Comparison of ENCODE assay signal across 8 cellular contexts in genomic region chr4:41887821-41888699, GRCh38. TPM values are rescaled to one million over a fixed set of nuclear protein-coding genes. Genes with fewer than 3 reads are reported as not detected.
DNase-seq lines count a peak whose midpoint lies in the region; ATAC-seq and TF ChIP-seq lines count a peak whose summit lies in the region.

No MANE protein-coding gene starts in this region.

- ATAC-seq in upper lobe of right lung: no peak

- H3K27ac ChIP-seq in liver (ENCODE audit: low read depth in 1 of 2, low read length in 2 of 2) (no peak overlapping the region), upper lobe of right lung (no peak overlapping the region)

- H3K27me3 ChIP-seq in liver (ENCODE audit: control insufficient read depth in 4 of 4, insufficient read depth in 4 of 4, low read length in 3 of 4) (no peaks in the 10 kb centered on the region), upper lobe of right lung (peaks cover 37% of the 10 kb centered on the region)

- H3K36me3 ChIP-seq in liver (ENCODE audit: control insufficient read depth in 4 of 4, insufficient read depth in 3 of 4, low read depth in 1 of 4, low read length in 3 of 4): no peaks in the 10 kb centered on the region
- H3K36me3 ChIP-seq in upper lobe of right lung: no peaks in the 10 kb centered on the region

- H3K9me3 ChIP-seq in liver (ENCODE audit: control insufficient read depth in 4 of 4, low read length in 3 of 4): no peaks in the 10 kb centered on the region
- H3K9me3 ChIP-seq in upper lobe of right lung: no peaks in the 10 kb centered on the region

- no peak overlapping the region for H3K4me3 ChIP-seq in GM12865 (ENCODE audit: low read depth, low read length)
- H3K4me3 ChIP-seq in astrocyte of the spinal cord (ENCODE audit: low read depth, low read length): no peak overlapping the region
- no peak overlapping the region for H3K4me3 ChIP-seq in liver (ENCODE audit: low read depth in 1 of 3, low read length in 3 of 3)
- H3K4me3 ChIP-seq in upper lobe of right lung: no peak overlapping the region

- intact Hi-C loops in upper lobe of right lung (cut with DNase I): loop anchor here (10.0 kb wide), 1 partner anchor 193 kb away; no protein-coding TSS in a partner anchor

- WGBS in liver: 3% methylated on average over 3 of the region's 3 CpGs

- peak; percentile 87 for TF ChIP-seq CTCF in AG09319 (IDR thresholded peaks at IDR 0.05; ENCODE audit: low read depth, low read length)
- TF ChIP-seq CTCF in GM12865 (IDR thresholded peaks at IDR 0.05; ENCODE audit: insufficient read depth, low read depth, low read length, missing control alignments): peak; percentile 67
- TF ChIP-seq CTCF in astrocyte of the spinal cord (IDR thresholded peaks at IDR 0.05; ENCODE audit: low read depth, low read length): peak; percentile 85
- peak; percentile 91 for TF ChIP-seq CTCF in liver (IDR thresholded peaks at IDR 0.05; ENCODE audit: low read depth, low read length, missing input control)
- peak; percentile 93 for TF ChIP-seq CTCF in upper lobe of right lung (IDR thresholded peaks at IDR 0.05)

- TF ChIP-seq RAD21 in liver (IDR thresholded peaks at IDR 0.05): peak; percentile 90 to 93

- H3K9ac ChIP-seq in liver (ENCODE audit: low read depth in 1 of 2, low read length in 2 of 2): no peak overlapping the region

- in situ Hi-C loops in astrocyte of the spinal cord (cut with HindIII; ENCODE audit: low sequenced_read_pairs): no loop called here

- DNase-seq in AG09319 (ENCODE audit: extremely low read depth, low read depth) (peak; percentile 10), GM12865 (ENCODE audit: low read depth) (peak; percentile 66), NCI-H82 treated with DMSO at 0.1 percent for 48 hours (lab: John Stamatoyannopoulos, UW; ENCODE audit: unreplicated experiment) (peak; percentile 56), astrocyte of the spinal cord (ENCODE audit: low read depth, low spot score) (peak; percentile 62), upper lobe of right lung (no peak), UCSD-AML1 (lab: John Stamatoyannopoulos, UW; ENCODE audit: unreplicated experiment) (no peak), HuH-7 (ENCODE audit: low spot score) (no peak)

- H3K4me1 ChIP-seq in liver (ENCODE audit: control insufficient read depth in 4 of 4, insufficient read depth in 4 of 4, low read length in 3 of 4) (peaks cover 2 to 46% (median 39%) of the 10 kb centered on the region in 4 donors), upper lobe of right lung (no peaks in the 10 kb centered on the region)

TF ChIP-seq in liver, 16 proteins besides CTCF, POLR2A, EP300 and RAD21:
- TF ChIP-seq ZBTB33 (IDR thresholded peaks at IDR 0.05) (no peak), YY1 (IDR thresholded peaks at IDR 0.05) (no peak), JUND (IDR thresholded peaks at IDR 0.05) (no peak), SP1 (IDR thresholded peaks at IDR 0.05) (no peak), GABPA (IDR thresholded peaks at IDR 0.05 in 1 of 2, conservative IDR thresholded peaks at IDR 0.05 in 1 of 2) (no peak), HNF4A (conservative IDR thresholded peaks at IDR 0.05) (no peak), EGR1 (IDR thresholded peaks at IDR 0.05; ENCODE audit: low read depth in 2 of 2) (no peak), TAF1 (conservative IDR thresholded peaks at IDR 0.05) (no peak), FOXA2 (IDR thresholded peaks at IDR 0.05) (no peak), HNF4G (IDR thresholded peaks at IDR 0.05) (no peak), REST (IDR thresholded peaks at IDR 0.05) (no peak), ATF3 (IDR thresholded peaks at IDR 0.05) (no peak), MAX (IDR thresholded peaks at IDR 0.05) (no peak), FOXA1 (IDR thresholded peaks at IDR 0.05) (no peak), RXRA (IDR thresholded peaks at IDR 0.05) (no peak)

RNA-seq across cellular contexts. Expression of gene TMEM33, which starts 47.2 kb away (rescaled TPM):
- 10 to 100 TPM; 28.8 to 49.0 TPM for total RNA-seq in liver
- 10 to 100 TPM; 20.8 to 34.7 TPM for polyA plus RNA-seq in liver
- total RNA-seq in upper lobe of right lung: 71.3 TPM

Comparison
In these comparisons a context has a peak if more than half of its experiments do, and no peak if none do; other contexts are left out.
1. DNase-seq: peak in AG09319 (single experiment), GM12865 (single experiment), NCI-H82 treated with DMSO at 0.1 percent for 48 hours (single experiment) and astrocyte of the spinal cord (single experiment); none in upper lobe of right lung (single experiment), UCSD-AML1 (single experiment) and HuH-7 (single experiment).
2. Peak in every context shown above with its lines, with median percentiles within 50 percentile points of each other: CTCF ChIP-seq.